2 cellular contexts compared by ENCODE assay signal in genomic region chr7:116305485-116306408, GRCh38.
A peak's percentile ranks its signal among the peaks of the same experiment; 100 is the strongest.
TF ChIP-seq lines count a peak whose summit lies in the region.

No MANE protein-coding gene starts in this region.

TF ChIP-seq in A549, 52 proteins besides CTCF, POLR2A, EP300 and RAD21:
- TF ChIP-seq CEBPB (IDR thresholded peaks at IDR 0.05) (peak; percentile 93 to 98), NPAS2 (CRISPR knock-in tag; IDR thresholded peaks at IDR 0.05; ENCODE audit: borderline replicate concordance) (no peak), SMC3 (IDR thresholded peaks at IDR 0.05) (0 out of 3 replicates have a peak, but pooled peaks have one; percentile 19), JUNB (IDR thresholded peaks at IDR 0.05) (peak; percentile 80), GATA3 (IDR thresholded peaks at IDR 0.05; ENCODE audit: borderline replicate concordance) (peak; percentile 83), HOXB13 (CRISPR knock-in tag; IDR thresholded peaks at IDR 0.05; ENCODE audit: low read depth) (peak; percentile 45; the same call in 1 of the 2 replicates), FOSL2 (IDR thresholded peaks at IDR 0.05) (peak; percentile 58), FOSL2 (CRISPR knock-in tag; IDR thresholded peaks at IDR 0.05) (peak; percentile 88), CHD2 (IDR thresholded peaks at IDR 0.05; ENCODE audit: low read length, partially characterized antibody) (no peak), HES2 (IDR thresholded peaks at IDR 0.05) (peak; percentile 62; the same call in 1 of the 2 replicates), JUN (IDR thresholded peaks at IDR 0.05) (peak; percentile 24 to 75; a peak in 1 of 5 replicates), SREBF2 (IDR thresholded peaks at IDR 0.05) (no peak)
- TF ChIP-seq, protein P1, sequence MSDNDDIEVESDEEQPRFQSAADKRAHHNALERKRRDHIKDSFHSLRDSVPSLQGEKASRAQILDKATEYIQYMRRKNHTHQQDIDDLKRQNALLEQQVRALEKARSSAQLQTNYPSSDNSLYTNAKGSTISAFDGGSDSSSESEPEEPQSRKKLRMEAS (IDR thresholded peaks at IDR 0.05): 0 out of 2 replicates have a peak, but pooled peaks have one; percentile 60
- TF ChIP-seq, protein P2, sequence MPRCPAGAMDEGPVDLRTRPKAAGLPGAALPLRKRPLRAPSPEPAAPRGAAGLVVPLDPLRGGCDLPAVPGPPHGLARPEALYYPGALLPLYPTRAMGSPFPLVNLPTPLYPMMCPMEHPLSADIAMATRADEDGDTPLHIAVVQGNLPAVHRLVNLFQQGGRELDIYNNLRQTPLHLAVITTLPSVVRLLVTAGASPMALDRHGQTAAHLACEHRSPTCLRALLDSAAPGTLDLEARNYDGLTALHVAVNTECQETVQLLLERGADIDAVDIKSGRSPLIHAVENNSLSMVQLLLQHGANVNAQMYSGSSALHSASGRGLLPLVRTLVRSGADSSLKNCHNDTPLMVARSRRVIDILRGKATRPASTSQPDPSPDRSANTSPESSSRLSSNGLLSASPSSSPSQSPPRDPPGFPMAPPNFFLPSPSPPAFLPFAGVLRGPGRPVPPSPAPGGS (IDR thresholded peaks at IDR 0.05): peak; percentile 69; the same call in 1 of the 3 replicates

TF ChIP-seq in endothelial cell of umbilical vein, 7 proteins besides CTCF, POLR2A, EP300 and RAD21:
- TF ChIP-seq GATA2 (IDR thresholded peaks at IDR 0.05; ENCODE audit: insufficient read depth, insufficient read length, low read depth, low read length) (no peak), MYC (IDR thresholded peaks at IDR 0.05; ENCODE audit: low read depth, low read length) (no peak), JUN (IDR thresholded peaks at IDR 0.05; ENCODE audit: borderline replicate concordance, insufficient read depth, insufficient read length, low read depth) (no peak), POLR2AphosphoS5 (IDR thresholded peaks at IDR 0.05; ENCODE audit: insufficient read depth, low read depth, low read length) (peak; percentile 23)
